ENCODE assay signal across 8 cellular contexts in genomic region chr1:155591770-155592169, GRCh38. TPM values are rescaled to one million over a fixed set of nuclear protein-coding genes. Genes with fewer than 3 reads are reported as not detected.
A peak's percentile ranks its signal among the peaks of the same experiment; 100 is the strongest.
DNase-seq lines count a peak whose midpoint lies in the region; ATAC-seq and TF ChIP-seq lines count a peak whose summit lies in the region.

No MANE protein-coding gene starts in this region.

- ATAC-seq in activated T-cell treated with anti-CD3 and anti-CD28 coated beads, Interleukin-2, amount 50 U/mL, for 4 hours = peak; percentile 37 to 66
- ATAC-seq in right lobe of liver (peak; percentile 78 to 83 (median 80)), aorta (ENCODE audit: low FRiP score) (peak; percentile 69), GM18517 (IDR thresholded peaks at IDR 0.05; ENCODE audit: unreplicated experiment) (no peak)

- H3K27me3 ChIP-seq in Peyer's patch (no peaks in the 10 kb centered on the region), colonic mucosa (no peaks in the 10 kb centered on the region), right lobe of liver (no peaks in the 10 kb centered on the region), aorta (ENCODE audit: control insufficient read depth in 1 of 2, insufficient read depth in 2 of 2, low read length in 1 of 2) (no peaks in the 10 kb centered on the region)

- intact Hi-C loops in colonic mucosa (cut with DNase I) = loop anchor here (2.0 kb wide), 1 partner anchor 341 kb away; no protein-coding TSS in a partner anchor
- intact Hi-C loops in right lobe of liver (cut with DNase I) = no loop called here
- intact Hi-C loops in aorta (cut with DNase I) = loop anchor here (5.0 kb wide), 1 partner anchor 339 kb away; no protein-coding TSS in a partner anchor

- H3K9me3 Mint-ChIP-seq in activated T-cell treated with anti-CD3 and anti-CD28 coated beads, Interleukin-2, amount 50 U/mL, for 4 hours = no peaks in the 10 kb centered on the region

- H3K27ac ChIP-seq in Peyer's patch = no peak overlapping the region
- H3K27ac ChIP-seq in colonic mucosa = no peak overlapping the region
- no peak overlapping the region for H3K27ac ChIP-seq in right lobe of liver
- no peak overlapping the region for H3K27ac ChIP-seq in aorta (ENCODE audit: low read depth in 1 of 2, low read length in 2 of 2)

- TF ChIP-seq POLR2A in Peyer's patch (IDR thresholded peaks at IDR 0.05) (no peak), right lobe of liver (IDR thresholded peaks at IDR 0.05) (no peak)

- no peaks in the 10 kb centered on the region for H3K36me3 Mint-ChIP-seq in activated T-cell treated with anti-CD3 and anti-CD28 coated beads, Interleukin-2, amount 50 U/mL, for 4 hours (ENCODE audit: insufficient read depth)

- no peaks in the 10 kb centered on the region for H3K4me1 ChIP-seq in Peyer's patch
- H3K4me1 ChIP-seq in colonic mucosa = no peaks in the 10 kb centered on the region
- no peaks in the 10 kb centered on the region for H3K4me1 ChIP-seq in right lobe of liver
- H3K4me1 ChIP-seq in aorta (ENCODE audit: control insufficient read depth in 1 of 2, insufficient read depth in 2 of 2, low read length in 2 of 2) = no peaks in the 10 kb centered on the region

- H3K9ac ChIP-seq in colonic mucosa (ENCODE audit: low read depth in 2 of 2, low read length in 2 of 2) = no peak overlapping the region

- no peaks in the 10 kb centered on the region for H3K4me1 Mint-ChIP-seq in activated T-cell treated with anti-CD3 and anti-CD28 coated beads, Interleukin-2, amount 50 U/mL, for 4 hours (ENCODE audit: low read depth)

- no peak overlapping the region for H3K4me3 ChIP-seq in Peyer's patch
- H3K4me3 ChIP-seq in colonic mucosa = no peak overlapping the region
- H3K4me3 ChIP-seq in right lobe of liver = no peak overlapping the region
- no peak overlapping the region for H3K4me3 ChIP-seq in aorta (ENCODE audit: low read length in 2 of 2)

- H3K4me3 Mint-ChIP-seq in activated T-cell treated with anti-CD3 and anti-CD28 coated beads, Interleukin-2, amount 50 U/mL, for 4 hours = no peak overlapping the region

- H3K9me3 ChIP-seq in Peyer's patch = no peaks in the 10 kb centered on the region
- no peaks in the 10 kb centered on the region for H3K9me3 ChIP-seq in colonic mucosa
- no peaks in the 10 kb centered on the region for H3K9me3 ChIP-seq in right lobe of liver
- no peaks in the 10 kb centered on the region for H3K9me3 ChIP-seq in aorta (ENCODE audit: control insufficient read depth, low read length)

- no peaks in the 10 kb centered on the region for H3K27me3 Mint-ChIP-seq in activated T-cell treated with anti-CD3 and anti-CD28 coated beads, Interleukin-2, amount 50 U/mL, for 4 hours (ENCODE audit: low read depth)

- H3K36me3 ChIP-seq in Peyer's patch = no peaks in the 10 kb centered on the region
- no peaks in the 10 kb centered on the region for H3K36me3 ChIP-seq in colonic mucosa
- H3K36me3 ChIP-seq in right lobe of liver = no peaks in the 10 kb centered on the region
- no peaks in the 10 kb centered on the region for H3K36me3 ChIP-seq in aorta (ENCODE audit: control insufficient read depth in 1 of 2, insufficient read depth in 2 of 2, low read length in 1 of 2)

- 31% methylated on average over 6 of the region's 6 CpGs for WGBS in right lobe of liver (ENCODE audit: insufficient coverage, low coverage, low lambda C conversion rate, missing lambda C conversion rate)
- 34 to 36% methylated on average over 6 of the region's 6 CpGs for WGBS in aorta, 2 donors

- no peak for DNase-seq in activated T-cell treated with anti-CD3 and anti-CD28 coated beads, Interleukin-2, amount 50 U/mL, for 4 hours
- DNase-seq in activated T-cell treated with anti-CD3 and anti-CD28 coated beads for 4 hours (no peak), Peyer's patch (peak in 1 of 3 donors; percentile 47), colonic mucosa (peak; percentile 32), right lobe of liver (no peak), aorta (no peak)

- peak; percentile 38; the same call in 1 of the 2 replicates for TF ChIP-seq CTCF in LNCAP (IDR thresholded peaks at IDR 0.05)
- peak in 5 of 6 experiments; percentile 42 to 70 (median 63) for TF ChIP-seq CTCF in Peyer's patch (IDR thresholded peaks at IDR 0.05)
- TF ChIP-seq CTCF in colonic mucosa (IDR thresholded peaks at IDR 0.05) = peak; percentile 53
- peak; percentile 50 to 60 (median 56) for TF ChIP-seq CTCF in right lobe of liver (IDR thresholded peaks at IDR 0.05)

RNA-seq across cellular contexts. Expression of gene MSTO1, which starts 18.2 kb away (rescaled TPM):
- 100 to 1,000 TPM; 133 to 139 (median 135) TPM for total RNA-seq in activated T-cell treated with anti-CD3 and anti-CD28 coated beads, Interleukin-2, amount 50 U/mL, for 4 hours
- total RNA-seq in Peyer's patch (10 to 100 TPM in 3 of 4 donors, 1 to 10 TPM in 1; 6.8 to 52.0 (median 26.7) TPM), colonic mucosa (10 to 100 TPM; 15.5 to 26.2 TPM), right lobe of liver (10 to 100 TPM in 5 of 6 experiments, 1 to 10 TPM in 1; 9.5 to 22.0 (median 16.7) TPM), aorta (10 to 100 TPM; 44.2 to 46.5 TPM)
- polyA plus RNA-seq in aorta = 10 to 100 TPM in 1 of 2 donors, 1 to 10 TPM in 1; 7.6 to 52.0 TPM

RNA-seq across cellular contexts. Expression of gene ASH1L, which starts 29.2 kb away (rescaled TPM):
- total RNA-seq in activated T-cell treated with anti-CD3 and anti-CD28 coated beads, Interleukin-2, amount 50 U/mL, for 4 hours = 10 to 100 TPM; 23.9 to 27.7 (median 25.5) TPM
- 100 to 1,000 TPM in 1 of 4 donors, 10 to 100 TPM in 3; 58.3 to 101 (median 73.8) TPM for total RNA-seq in Peyer's patch
- total RNA-seq in colonic mucosa = 10 to 100 TPM; 37.7 to 47.2 TPM
- total RNA-seq in right lobe of liver = 10 to 100 TPM; 13.9 to 24.3 (median 17.6) TPM
- total RNA-seq in aorta = 10 to 100 TPM; 73.1 to 93.5 TPM
- polyA plus RNA-seq in aorta = 10 to 100 TPM; 13.1 to 14.6 TPM

Comparison
In these comparisons a context has a peak if more than half of its experiments do, and no peak if none do; other contexts are left out.
1. intact Hi-C loops: an anchor here in colonic mucosa (2.0 kb wide) and aorta (5.0 kb wide); none called in right lobe of liver.